In genomic region chr2:1727101-1727771, GRCh38 we compare ENCODE assay signal across 16 cellular contexts. TPM values are rescaled to one million over a fixed set of nuclear protein-coding genes. Genes with fewer than 3 reads are reported as not detected.
DNase-seq lines count a peak whose midpoint lies in the region; ATAC-seq, FAIRE-seq and TF ChIP-seq lines count a peak whose summit lies in the region.
"Had no signal": no experiment of that assay in that cellular context is flagged by ENCODE, and none has a peak within 500 bp of the region (broad histone marks: within the 10 kb centered on the region; RNA-seq: fewer than 3 reads in every experiment).

No MANE protein-coding gene starts in this region.

- no peaks in the 10 kb centered on the region for H3K36me3 Mint-ChIP-seq in activated CD8-positive, alpha-beta memory T cell treated with anti-CD3 and anti-CD28 coated beads, Interleukin-2, amount 10 ng/mL, durations not matched to agents 7 days and 5 days

- CTCF ChIA-PET in activated CD8-positive, alpha-beta memory T cell treated with anti-CD3 and anti-CD28 coated beads, Interleukin-2, amount 10 ng/mL, durations not matched to agents 7 days and 5 days (lab: Charles Lee) = no interaction called here

- intact Hi-C loops in kidney (cut with DNase I) = no loop called here
- intact Hi-C loops in tibial artery (cut with DNase I; ENCODE audit: low total_unique reads) = no loop called here

- H3K27ac ChIP-seq in kidney (ENCODE audit: low read depth in 2 of 2, low read length in 2 of 2) (no peak overlapping the region), tibial artery (peak overlapping the region in 1 of 2 donors; percentile 33)
- H3K27ac ChIP-seq: A549, esophagus squamous epithelium, vagina had no signal

- no peak overlapping the region for H3K4me3 Mint-ChIP-seq in activated CD8-positive, alpha-beta memory T cell treated with anti-CD3 and anti-CD28 coated beads, Interleukin-2, amount 10 ng/mL, durations not matched to agents 7 days and 5 days
- H3K4me3 Mint-ChIP-seq: activated T-helper 1 cell treated with anti-CD3 and anti-CD28 coated beads, Interleukin-12 subunit alpha, Interleukin-12 subunit beta, Interleukin-2, Interleukin-4 antibody, amounts not matched to agents 30 ng/mL and 10 ng/mL and 1 ng/mL, durations not matched to agents 14 hours and 24 hours and 36 hours; neural crest cell had no signal

- H3K4me1 Mint-ChIP-seq in activated CD8-positive, alpha-beta memory T cell treated with anti-CD3 and anti-CD28 coated beads, Interleukin-2, amount 10 ng/mL, durations not matched to agents 7 days and 5 days = no peaks in the 10 kb centered on the region

- no peak for ATAC-seq in activated CD8-positive, alpha-beta memory T cell treated with anti-CD3 and anti-CD28 coated beads, Interleukin-2, amount 10 ng/mL, durations not matched to agents 7 days and 5 days
- ATAC-seq: A549 had no signal

- no peak overlapping the region for H3K9ac ChIP-seq in kidney (ENCODE audit: low read length in 2 of 2)

- FAIRE-seq in kidney (lab: Jason Lieb, UNC) = no peak
- FAIRE-seq: A549 had no signal

- H3K27me3 ChIP-seq in tibial artery = no peaks in the 10 kb centered on the region
- H3K27me3 ChIP-seq: esophagus squamous epithelium, vagina had no signal

- no peaks in the 10 kb centered on the region for H3K36me3 ChIP-seq in kidney (ENCODE audit: control insufficient read depth in 1 of 2, insufficient read depth in 2 of 2, low read length in 2 of 2)
- no peaks in the 10 kb centered on the region for H3K36me3 ChIP-seq in tibial artery
- H3K36me3 ChIP-seq: esophagus squamous epithelium, vagina had no signal

- H3K9me3 ChIP-seq in kidney (ENCODE audit: control insufficient read depth in 1 of 2, low read length in 2 of 2) = no peaks in the 10 kb centered on the region
- H3K9me3 ChIP-seq in tibial artery = no peaks in the 10 kb centered on the region
- H3K9me3 ChIP-seq: A549, esophagus squamous epithelium, vagina had no signal

- H3K27me3 Mint-ChIP-seq in activated CD8-positive, alpha-beta memory T cell treated with anti-CD3 and anti-CD28 coated beads, Interleukin-2, amount 10 ng/mL, durations not matched to agents 7 days and 5 days = no peaks in the 10 kb centered on the region

- TF ChIP-seq CTCF in cardiac fibroblast (IDR thresholded peaks at IDR 0.05; ENCODE audit: low read depth, low read length) (no peak), kidney (IDR thresholded peaks at IDR 0.05; ENCODE audit: borderline replicate concordance, extremely low read depth, insufficient read depth) (no peak), tibial artery (IDR thresholded peaks at IDR 0.05) (no peak)

- peaks cover 9 to 11% of the 10 kb centered on the region in 2 donors for H3K4me1 ChIP-seq in kidney (ENCODE audit: control insufficient read depth in 1 of 2, insufficient read depth in 1 of 2, low read depth in 1 of 2, low read length in 2 of 2)
- H3K4me1 ChIP-seq in tibial artery = peaks cover 7 to 64% (median 48%) of the 10 kb centered on the region in 4 donors

- no peaks in the 10 kb centered on the region for H3K9me3 Mint-ChIP-seq in activated CD8-positive, alpha-beta memory T cell treated with anti-CD3 and anti-CD28 coated beads, Interleukin-2, amount 10 ng/mL, durations not matched to agents 7 days and 5 days (ENCODE audit: low read depth)
- H3K9me3 Mint-ChIP-seq: activated T-helper 1 cell treated with anti-CD3 and anti-CD28 coated beads, Interleukin-12 subunit alpha, Interleukin-12 subunit beta, Interleukin-2, Interleukin-4 antibody, amounts not matched to agents 30 ng/mL and 10 ng/mL and 1 ng/mL, durations not matched to agents 14 hours and 24 hours and 36 hours; neural crest cell had no signal

- H3K27ac Mint-ChIP-seq in activated CD8-positive, alpha-beta memory T cell treated with anti-CD3 and anti-CD28 coated beads, Interleukin-2, amount 10 ng/mL, durations not matched to agents 7 days and 5 days = no peak overlapping the region
- H3K27ac Mint-ChIP-seq: activated T-helper 1 cell treated with anti-CD3 and anti-CD28 coated beads, Interleukin-12 subunit alpha, Interleukin-12 subunit beta, Interleukin-2, Interleukin-4 antibody, amounts not matched to agents 30 ng/mL and 10 ng/mL and 1 ng/mL, durations not matched to agents 14 hours and 24 hours and 36 hours had no signal

- peak overlapping the region in 1 of 2 donors; percentile 25 for H3K4me3 ChIP-seq in cardiac fibroblast (replicated peaks in 1 of 2; ENCODE audit: low read depth in 2 of 2, low read length in 2 of 2)
- no peak overlapping the region for H3K4me3 ChIP-seq in kidney (ENCODE audit: low read length in 2 of 2)
- H3K4me3 ChIP-seq in tibial artery = peak overlapping the region in 1 of 2 donors; percentile 23
- H3K4me3 ChIP-seq: A549, vagina had no signal

- DNase-seq in activated CD8-positive, alpha-beta memory T cell treated with anti-CD3 and anti-CD28 coated beads for 24 hours = peak; percentile 21
- DNase-seq in activated CD8-positive, alpha-beta memory T cell treated with anti-CD3 and anti-CD28 coated beads, Interleukin-2, amount 10 ng/mL, durations not matched to agents 7 days and 5 days = no peak
- DNase-seq in cardiac fibroblast (ENCODE audit: low read depth in 2 of 2) (peak; percentile 65 to 66), kidney (peak; percentile 83), tibial artery (peak; percentile 27 to 64), NK-92 (lab: John Stamatoyannopoulos, UW; ENCODE audit: unreplicated experiment) (no peak)
- no peak for DNase-seq in activated naive CD4-positive, alpha-beta T cell (lab: John Stamatoyannopoulos, UW)
- no peak for DNase-seq in effector CD8-positive, alpha-beta T cell (lab: John Stamatoyannopoulos, UW)
- DNase-seq: activated CD4-positive, CD25-positive, alpha-beta regulatory T cell treated with anti-CD3 and anti-CD28 coated beads, Interleukin-2, amount 50 U/mL, for 72 hours; esophagus squamous epithelium; NCI-H748 treated with DMSO at 0.1 percent for 48 hours; stimulated activated CD4-positive, alpha-beta T cell treated with anti-CD3 and anti-CD28 coated beads, Interleukin-12 subunit alpha, Interleukin-12 subunit beta, amount 100 ng/mL, for 4 hours had no signal

RNA-seq across cellular contexts. Expression of gene PXDN, which starts 17.1 kb away (rescaled TPM):
- 1 to 10 TPM; 2.0 to 3.1 TPM for total RNA-seq in activated CD8-positive, alpha-beta memory T cell treated with anti-CD3 and anti-CD28 coated beads, Interleukin-2, amount 10 ng/mL, durations not matched to agents 7 days and 5 days
- 42.3 TPM for total RNA-seq in kidney
- polyA plus RNA-seq in kidney (ENCODE audit: insufficient read depth, low read depth, low replicate concordance) = 4.7 TPM

Comparison
In these comparisons a context has a peak if more than half of its experiments do, and no peak if none do; other contexts are left out.
1. DNase-seq: peak in activated CD8-positive, alpha-beta memory T cell treated with anti-CD3 and anti-CD28 coated beads for 24 hours (single experiment), cardiac fibroblast (2 of 2), kidney (single experiment) and tibial artery (2 of 2); none in activated CD8-positive, alpha-beta memory T cell treated with anti-CD3 and anti-CD28 coated beads, Interleukin-2, amount 10 ng/mL, durations not matched to agents 7 days and 5 days (single experiment), activated naive CD4-positive, alpha-beta T cell (0 of 4), effector CD8-positive, alpha-beta T cell (single experiment) and NK-92 (single experiment).
2. RNA of gene PXDN, which starts 17.1 kb away (total RNA-seq): 42.3 TPM in kidney (single experiment); 2.0 to 3.1 TPM in activated CD8-positive, alpha-beta memory T cell treated with anti-CD3 and anti-CD28 coated beads, Interleukin-2, amount 10 ng/mL, durations not matched to agents 7 days and 5 days; every median in the first group is over 10 times any median in the second.